11 cellular contexts compared by ENCODE assay signal in the genomic region with DNA sequence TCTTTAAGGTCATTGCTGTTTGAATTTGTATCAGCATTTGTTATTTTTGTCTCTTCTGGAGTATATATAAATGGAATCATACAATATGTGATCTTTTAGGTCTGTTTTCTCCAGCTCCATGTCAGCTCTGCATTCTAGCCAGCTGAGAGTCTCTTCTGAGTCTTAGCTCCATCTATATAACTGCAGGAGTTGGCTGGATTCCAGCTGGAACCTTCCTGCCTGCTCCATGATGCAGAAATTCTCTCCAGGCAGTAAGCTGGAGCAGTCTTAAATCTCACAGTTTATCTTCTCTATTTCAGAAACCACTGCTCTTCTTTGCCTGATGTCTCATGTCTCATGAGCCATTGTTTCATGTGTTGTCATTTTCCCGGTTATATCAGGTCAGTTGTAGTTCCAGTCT.
DNase-seq lines count a peak whose midpoint lies in the region; TF ChIP-seq lines count a peak whose summit lies in the region.
"Had no signal": no experiment of that assay in that cellular context is flagged by ENCODE, and none has a peak within 500 bp of the region (broad histone marks: within the 10 kb centered on the region; RNA-seq: fewer than 3 reads in every experiment).

No MANE protein-coding gene starts in this region.

- H3K27me3 ChIP-seq in BE2C (no peaks in the 10 kb centered on the region), adrenal gland (peaks cover 5% of the 10 kb centered on the region)

- H3K4me3 ChIP-seq in BE2C (ENCODE audit: low read depth, low read length) (no peak overlapping the region), adrenal gland (no peak overlapping the region)

- no peaks in the 10 kb centered on the region for H3K4me1 ChIP-seq in BE2C
- no peaks in the 10 kb centered on the region for H3K4me1 ChIP-seq in adrenal gland (replicated peaks in 1 of 2)

- H3K36me3 ChIP-seq in BE2C (no peaks in the 10 kb centered on the region), adrenal gland (replicated peaks in 1 of 2) (no peaks in the 10 kb centered on the region)

- no peak for TF ChIP-seq POLR2A in adrenal gland (IDR thresholded peaks at IDR 0.05)

- no peak for TF ChIP-seq CTCF in BE2C (IDR thresholded peaks at IDR 0.05; ENCODE audit: low read depth, low read length)
- TF ChIP-seq CTCF in adrenal gland (IDR thresholded peaks at IDR 0.05), result no peak

- H3K9me3 ChIP-seq in BE2C (no peaks in the 10 kb centered on the region), adrenal gland (replicated peaks in 1 of 3) (no peaks in the 10 kb centered on the region)

- intact Hi-C loops in adrenal gland (cut with DNase I), result no loop called here

- WGBS in adrenal gland, 4 donors, result 68 to 85% (median 80%) methylated on average over 1 of the region's 1 CpG

- H3K27ac ChIP-seq in adrenal gland, result no peak overlapping the region

- DNase-seq in BE2C, result peak; percentile 9
- DNase-seq in NCI-H1092 treated with DMSO at 0.1 percent for 48 hours (lab: John Stamatoyannopoulos, UW), result peak; percentile 66
- peak in 4 of 7 donors; percentile 10 to 20 (median 14) for DNase-seq in adrenal gland
- DNase-seq in kidney glomerular epithelial cell (lab: John Stamatoyannopoulos, UW), result peak; percentile 2
- no peak for DNase-seq in activated gamma-delta T cell treated with Interleukin-2 at 50 U/mL for 16 hours
- no peak for DNase-seq in activated naive CD4-positive, alpha-beta T cell treated with Interleukin-2 at 50 U/mL for 16 hours
- DNase-seq in SW 1271 (lab: John Stamatoyannopoulos, UW), result no peak
- DNase-seq in NK-92 (lab: John Stamatoyannopoulos, UW; ENCODE audit: unreplicated experiment), result no peak
- DNase-seq: activated T-cell treated with anti-CD3 and anti-CD28 coated beads, Interleukin-2, amount 50 U/mL, for 4 hours; GOT3; SIG-M5 had no signal

Comparison
In these comparisons a context has a peak if more than half of its experiments do, and no peak if none do; other contexts are left out.
1. DNase-seq: peak in BE2C (single experiment), NCI-H1092 treated with DMSO at 0.1 percent for 48 hours (single experiment), adrenal gland (4 of 7) and kidney glomerular epithelial cell (single experiment); none in activated gamma-delta T cell treated with Interleukin-2 at 50 U/mL for 16 hours (single experiment), activated naive CD4-positive, alpha-beta T cell treated with Interleukin-2 at 50 U/mL for 16 hours (single experiment), SW 1271 (0 of 2) and NK-92 (single experiment).